26 cellular contexts compared by ENCODE assay signal in the genomic region with DNA sequence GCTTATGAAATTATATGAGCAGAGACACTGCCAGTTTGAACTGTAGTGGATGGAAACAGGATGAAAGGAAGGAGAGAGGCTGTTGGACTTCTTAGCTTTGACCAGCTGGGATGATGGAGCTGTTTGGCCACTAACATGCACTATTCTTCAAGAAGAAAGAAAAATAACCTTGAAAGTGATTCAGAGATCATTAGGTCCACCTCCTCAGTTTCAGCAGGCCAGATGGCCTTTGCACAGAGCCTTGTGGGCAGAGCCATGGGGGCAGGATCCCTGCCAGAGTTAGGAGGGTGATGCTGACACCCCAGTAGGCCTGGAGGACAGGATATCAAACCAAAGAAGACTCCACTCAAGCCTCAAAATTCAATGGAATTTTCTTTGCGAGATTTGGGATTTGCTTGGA.
A peak's percentile ranks its signal among the peaks of the same experiment; 100 is the strongest.
DNase-seq lines count a peak whose midpoint lies in the region; ATAC-seq, FAIRE-seq and TF ChIP-seq lines count a peak whose summit lies in the region.
"Had no signal": no experiment of that assay in that cellular context is flagged by ENCODE, and none has a peak within 500 bp of the region (broad histone marks: within the 10 kb centered on the region; RNA-seq: fewer than 3 reads in every experiment).

No MANE protein-coding gene starts in this region.

- ATAC-seq in HG03439 (IDR thresholded peaks at IDR 0.05; ENCODE audit: unreplicated experiment) = no peak
- no peak for ATAC-seq in HG02642 (IDR thresholded peaks at IDR 0.05; ENCODE audit: poor library complexity, unreplicated experiment)
- ATAC-seq: Panc1 had no signal

- peaks cover 37% of the 10 kb centered on the region for H3K4me1 Mint-ChIP-seq in astrocyte (ENCODE audit: low read depth, unreplicated experiment)
- H3K4me1 Mint-ChIP-seq: CD4-positive, alpha-beta memory T cell had no signal

- H3K27ac Mint-ChIP-seq in astrocyte (ENCODE audit: unreplicated experiment) = no peak overlapping the region
- H3K27ac Mint-ChIP-seq: CD4-positive, alpha-beta memory T cell had no signal

- no peaks in the 10 kb centered on the region for H3K9me3 Mint-ChIP-seq in astrocyte (ENCODE audit: unreplicated experiment)
- H3K9me3 Mint-ChIP-seq: CD4-positive, alpha-beta memory T cell had no signal

- no peaks in the 10 kb centered on the region for H3K9me3 ChIP-seq in astrocyte (ENCODE audit: insufficient read depth, low read depth, low read length)
- H3K9me3 ChIP-seq: BLaER1 treated with 17β-estradiol and CSF1 and Interleukin-3, amounts not matched to agents 10 nM and 100 nM; Caco-2 had no signal

- H3K4me3 ChIP-seq in AG10803 (ENCODE audit: low read length) = no peak overlapping the region
- H3K4me3 ChIP-seq in astrocyte (ENCODE audit: insufficient read depth, low read depth, low read length) = no peak overlapping the region
- no peak overlapping the region for H3K4me3 ChIP-seq in foreskin fibroblast (ENCODE audit: low read depth in 1 of 2, low read length in 2 of 2)
- H3K4me3 ChIP-seq: BLaER1 treated with 17β-estradiol and CSF1 and Interleukin-3, amounts not matched to agents 10 nM and 100 nM had no signal

- no peak overlapping the region for H2AFZ ChIP-seq in astrocyte (ENCODE audit: low read depth, low read length)

- H3K27ac ChIP-seq in astrocyte (ENCODE audit: low read depth, low read length) = no peak overlapping the region
- H3K27ac ChIP-seq: BLaER1 treated with 17β-estradiol and CSF1 and Interleukin-3, amounts not matched to agents 10 nM and 100 nM had no signal

- peaks cover 17% of the 10 kb centered on the region for H3K36me3 Mint-ChIP-seq in astrocyte (ENCODE audit: low read depth, unreplicated experiment)

- TF ChIP-seq CTCF in AG10803 (conservative IDR thresholded peaks at IDR 0.05; ENCODE audit: low read length) = no peak
- no peak for TF ChIP-seq CTCF in astrocyte (IDR thresholded peaks at IDR 0.05; ENCODE audit: insufficient read depth, low read depth, low read length)
- TF ChIP-seq CTCF in foreskin fibroblast (IDR thresholded peaks at IDR 0.05; ENCODE audit: low read depth, low read length) = no peak
- no peak for TF ChIP-seq CTCF in GM13976 (IDR thresholded peaks at IDR 0.05; ENCODE audit: borderline replicate concordance, control extremely low read depth, extremely low read depth, insufficient read depth, missing control alignments)

- no peak overlapping the region for H3K4me2 ChIP-seq in astrocyte (ENCODE audit: low read length)
- H3K4me2 ChIP-seq: BLaER1 treated with 17β-estradiol and CSF1 and Interleukin-3, amounts not matched to agents 10 nM and 100 nM had no signal

- no peak for FAIRE-seq in astrocyte (lab: Jason Lieb, UNC)
- FAIRE-seq: GM12891, HTR-8/SVneo had no signal

- peaks cover 35% of the 10 kb centered on the region for H3K4me1 ChIP-seq in astrocyte (ENCODE audit: insufficient read depth, low read length)
- H3K4me1 ChIP-seq: Caco-2 had no signal

- no peaks in the 10 kb centered on the region for H3K27me3 Mint-ChIP-seq in astrocyte (ENCODE audit: low read depth, unreplicated experiment)
- H3K27me3 Mint-ChIP-seq: CD4-positive, alpha-beta memory T cell had no signal

- in situ Hi-C loops in GM13976 (cut with MboI; ENCODE audit: low sequenced_read_pairs, unreplicated experiment) = loop anchor here (25.0 kb wide), 1 partner anchor 248 kb away; no protein-coding TSS in a partner anchor

- no peaks in the 10 kb centered on the region for H3K79me2 ChIP-seq in astrocyte (ENCODE audit: insufficient read depth, low read length)

- no peak overlapping the region for H3K9ac ChIP-seq in astrocyte (ENCODE audit: low read length)
- H3K9ac ChIP-seq: BLaER1 treated with 17β-estradiol and CSF1 and Interleukin-3, amounts not matched to agents 10 nM and 100 nM had no signal

- no peaks in the 10 kb centered on the region for H3K36me3 ChIP-seq in astrocyte (ENCODE audit: insufficient read depth, low read length)

- DNase-seq in AG10803 (ENCODE audit: low read depth) = peak; percentile 6
- peak; percentile 16 for DNase-seq in HCEC 1CT
- DNase-seq in astrocyte (ENCODE audit: low read depth) = peak; percentile 8
- peak; percentile 60 to 77 for DNase-seq in foreskin fibroblast
- DNase-seq in middle frontal gyrus (ENCODE audit: extremely low spot score, low spot score) = no peak
- no peak for DNase-seq in GM13976 (ENCODE audit: low spot score)
- DNase-seq: 8988T; AML-193; Caco-2; CD4-positive, alpha-beta memory T cell; GF-D8; KG1; NCI-H1048; NCI-H1417 treated with DMSO at 0.1 percent for 48 hours; NCI-H1694 treated with DMSO at 0.1 percent for 48 hours; NCI-H2081; NCI-H226; NCI-H510A; NCI-H69; SHP77 treated with DMSO at 0.1 percent for 48 hours had no signal

- no peak overlapping the region for H3K4me3 Mint-ChIP-seq in astrocyte (ENCODE audit: unreplicated experiment)
- H3K4me3 Mint-ChIP-seq: CD4-positive, alpha-beta memory T cell had no signal

- H3K27me3 ChIP-seq in astrocyte (ENCODE audit: insufficient read depth, low read length) = no peaks in the 10 kb centered on the region
- H3K27me3 ChIP-seq: BLaER1 treated with 17β-estradiol and CSF1 and Interleukin-3, amounts not matched to agents 10 nM and 100 nM had no signal

- H4K20me1 ChIP-seq in astrocyte (ENCODE audit: insufficient read depth, low read length) = no peaks in the 10 kb centered on the region

Comparison
In these comparisons a context has a peak if more than half of its experiments do, and no peak if none do; other contexts are left out.
1. DNase-seq: peak in AG10803 (single experiment), HCEC 1CT (single experiment), astrocyte (single experiment) and foreskin fibroblast (2 of 2); none in middle frontal gyrus (single experiment) and GM13976 (single experiment).